21 cellular contexts compared by ENCODE assay signal in the genomic region with DNA sequence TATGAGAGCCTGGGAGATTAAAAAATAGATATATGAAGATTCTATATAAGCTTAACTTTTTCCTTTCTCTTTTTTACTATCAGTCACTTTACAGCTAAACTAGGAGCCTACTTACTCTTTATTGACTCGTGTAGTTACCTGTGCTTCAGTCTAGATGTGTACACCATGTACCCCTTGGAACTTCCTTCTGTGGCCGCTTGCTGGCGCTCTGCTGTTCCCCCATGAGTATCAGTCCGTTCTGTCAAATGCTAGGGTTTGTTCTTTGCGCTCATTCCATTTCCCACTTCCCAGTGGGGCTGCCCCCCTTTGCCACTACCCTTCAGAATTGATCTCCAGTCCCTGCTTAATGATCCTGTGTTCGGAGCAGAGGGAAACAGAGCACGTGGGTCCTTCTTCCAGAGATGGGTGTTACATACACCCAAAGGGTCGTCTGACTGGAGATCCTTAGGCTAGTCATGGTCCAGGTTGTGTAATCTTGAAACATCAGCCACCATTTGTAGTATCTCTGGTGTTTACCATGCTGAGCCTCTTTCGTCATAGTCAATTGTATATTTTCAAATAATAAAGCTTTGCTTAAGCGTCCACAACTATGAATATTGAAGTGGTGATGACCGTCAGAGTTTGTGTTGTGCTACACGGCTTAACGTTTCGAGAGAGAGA.
A peak's percentile ranks its signal among the peaks of the same experiment; 100 is the strongest.
DNase-seq lines count a peak whose midpoint lies in the region; ATAC-seq and TF ChIP-seq lines count a peak whose summit lies in the region.
"Had no signal": no experiment of that assay in that cellular context is flagged by ENCODE, and none has a peak within 500 bp of the region (broad histone marks: within the 10 kb centered on the region; RNA-seq: fewer than 3 reads in every experiment).

No MANE protein-coding gene starts in this region.

- no peak overlapping the region for H2BK15ac ChIP-seq in IMR-90 (ENCODE audit: low read depth, low read length)

- H3K79me1 ChIP-seq in IMR-90 (ENCODE audit: low read depth in 1 of 2, low read length in 2 of 2) = peaks cover 3 to 11% of the 10 kb centered on the region in 2 experiments; a peak in 3 of 4 replicates

- H3K4me1 Mint-ChIP-seq in chondrocyte (ENCODE audit: low read depth) = peaks cover 24% of the 10 kb centered on the region

- dilution Hi-C loops in IMR-90 (cut with HindIII; ENCODE audit: low sequenced_read_pairs, unreplicated experiment) = no loop called here

- H2BK120ac ChIP-seq in IMR-90 (ENCODE audit: low read depth, low read length) = no peak overlapping the region

- H2BK20ac ChIP-seq in IMR-90 (ENCODE audit: low read depth, low read length) = no peak overlapping the region

- no peak overlapping the region for H3K4me3 ChIP-seq in IMR-90 (ENCODE audit: insufficient read depth, low read depth, low read length)
- no peak overlapping the region for H3K4me3 ChIP-seq in body of pancreas
- H3K4me3 ChIP-seq: HAP-1, SJCRH30 had no signal

- H3K4ac ChIP-seq in IMR-90 (ENCODE audit: low read depth, low read length) = no peak overlapping the region

- H3K56ac ChIP-seq in IMR-90 (ENCODE audit: extremely low read depth, insufficient read depth, low read length) = no peak overlapping the region

- DNase-seq in GM10266 (ENCODE audit: extremely low spot score) (no peak), IMR-90 (no peak), chondrocyte (ENCODE audit: low spot score) (no peak), left colon (no peak), body of pancreas (no peak), NCI-H1092 (lab: John Stamatoyannopoulos, UW) (no peak), head of caudate nucleus (no peak), DMS 273 (lab: John Stamatoyannopoulos, UW; ENCODE audit: unreplicated experiment) (no peak)
- DNase-seq: AML-193; C1 segment of cervical spinal cord; CD8-positive, alpha-beta T cell; DMS153; Karpas-422; MV-4-11; NCI-H1417 treated with DMSO at 0.1 percent for 48 hours; NCI-H187; NCI-H446; NCI-H526; OCI-M1; SJCRH30 had no signal

- H2BK5ac ChIP-seq in IMR-90 (ENCODE audit: low read depth, low read length, poor library complexity, severe bottlenecking) = no peak overlapping the region

- no peaks in the 10 kb centered on the region for H3K27me3 ChIP-seq in IMR-90 (ENCODE audit: control insufficient read depth, insufficient read depth, low read length)
- no peaks in the 10 kb centered on the region for H3K27me3 ChIP-seq in body of pancreas
- H3K27me3 ChIP-seq: SJCRH30 had no signal

- TF ChIP-seq POLR2A in IMR-90 (IDR thresholded peaks at IDR 0.05; ENCODE audit: low read depth, low read length) (no peak), body of pancreas (IDR thresholded peaks at IDR 0.05) (no peak)

- intact Hi-C loops in IMR-90 (cut with micrococcal nuclease) = no loop called here
- intact Hi-C loops in left colon (cut with DNase I, micrococcal nuclease) = no loop called here
- intact Hi-C loops in body of pancreas (cut with DNase I) = no loop called here
- intact Hi-C loops in head of caudate nucleus (cut with DNase I) = no loop called here

- H3K36me3 ChIP-seq in IMR-90 (ENCODE audit: control insufficient read depth, insufficient read depth, low read length) = no peaks in the 10 kb centered on the region
- no peaks in the 10 kb centered on the region for H3K36me3 ChIP-seq in body of pancreas (replicated peaks in 1 of 2; ENCODE audit: insufficient read depth in 1 of 2, low read depth in 2 of 2)
- H3K36me3 ChIP-seq: HAP-1, SJCRH30 had no signal

- in situ Hi-C loops in IMR-90 (cut with MboI; ENCODE audit: low sequenced_read_pairs) = no loop called here

- H3K27me3 Mint-ChIP-seq in chondrocyte (ENCODE audit: low read depth) = no peaks in the 10 kb centered on the region

- H2AFZ ChIP-seq in IMR-90 (replicated peaks; ENCODE audit: low read length, poor library complexity) = no peak overlapping the region

- peak overlapping the region; percentile 38; the same call in 1 of the 2 replicates for H3K14ac ChIP-seq in IMR-90 (replicated peaks; ENCODE audit: low read depth, low read length)

- H3K9ac ChIP-seq in IMR-90 (ENCODE audit: low read depth, low read length) = no peak overlapping the region

- no peaks in the 10 kb centered on the region for H3K9me3 Mint-ChIP-seq in chondrocyte (ENCODE audit: low read depth)
- H3K9me3 Mint-ChIP-seq: CD8-positive, alpha-beta T cell had no signal

- H2AK5ac ChIP-seq in IMR-90 (ENCODE audit: low read depth, low read length) = no peak overlapping the region

- TF ChIP-seq CTCF in GM10266 (IDR thresholded peaks at IDR 0.05; ENCODE audit: control insufficient read depth, insufficient read depth, low read depth, missing control alignments) = peak; percentile 2
- TF ChIP-seq CTCF in IMR-90 (conservative IDR thresholded peaks at IDR 0.05; ENCODE audit: low read depth, low read length) = no peak
- TF ChIP-seq CTCF in chondrocyte (IDR thresholded peaks at IDR 0.05) = no peak
- TF ChIP-seq CTCF in body of pancreas (IDR thresholded peaks at IDR 0.05) = no peak

- H4K5ac ChIP-seq in IMR-90 (ENCODE audit: low read depth, low read length) = no peak overlapping the region

- H4K91ac ChIP-seq in IMR-90 (ENCODE audit: insufficient read depth, low read depth, low read length) = no peak overlapping the region

- BruUV-seq in IMR-90 (replicated peaks; lab: Mats Ljungman, UMichigan) = no TSS peak

- ATAC-seq in IMR-90 (ENCODE audit: low read depth) (no peak), left colon (peak; percentile 17), body of pancreas (no peak)
- ATAC-seq: CD8-positive, alpha-beta T cell had no signal

- H4K8ac ChIP-seq in IMR-90 (ENCODE audit: low read depth in 2 of 2, low read length in 2 of 2) = no peak overlapping the region

- WGBS in IMR-90 (ENCODE audit: extremely low coverage in 2 of 2, insufficient read length in 1 of 2), 2 experiments = 92% methylated on average over 2 of the region's 14 CpGs; no CpG with 5 or more reads in 1 of the 2 experiments
- 81 to 94% methylated on average over 14 of the region's 14 CpGs for WGBS in body of pancreas, 2 donors

- TF ChIP-seq RAD21 in IMR-90 (IDR thresholded peaks at IDR 0.05; ENCODE audit: low read length) = no peak

- H3K9me3 ChIP-seq in IMR-90 (ENCODE audit: control insufficient read depth, insufficient read depth, low read length) = no peaks in the 10 kb centered on the region
- H3K9me3 ChIP-seq in body of pancreas = no peaks in the 10 kb centered on the region
- H3K9me3 ChIP-seq: HAP-1, SJCRH30 had no signal

- CTCF ChIA-PET in IMR-90 (lab: Yijun Ruan, JAX) = no interaction called here

- H3K4me2 ChIP-seq in IMR-90 (ENCODE audit: low read depth, low read length) = no peak overlapping the region

- no peak overlapping the region for H3K4me3 Mint-ChIP-seq in chondrocyte (ENCODE audit: unreplicated experiment)
- H3K4me3 Mint-ChIP-seq: CD8-positive, alpha-beta T cell had no signal

- no peaks in the 10 kb centered on the region for H4K20me1 ChIP-seq in IMR-90 (ENCODE audit: insufficient read depth, low read length)

- H3K23ac ChIP-seq in IMR-90 (ENCODE audit: low read depth, low read length) = no peak overlapping the region

- H3K18ac ChIP-seq in IMR-90 (ENCODE audit: low read depth, low read length) = no peak overlapping the region

- H3K36me3 Mint-ChIP-seq in chondrocyte (ENCODE audit: low read depth) = no peaks in the 10 kb centered on the region

- H3K27ac ChIP-seq in IMR-90 (ENCODE audit: insufficient read depth, low read length) (no peak overlapping the region), body of pancreas (no peak overlapping the region)
- H3K27ac ChIP-seq: SJCRH30 had no signal

- POLR2A ChIA-PET in IMR-90 (lab: Charles Lee; ENCODE audit: unreplicated experiment) = no interaction called here

- peaks cover 10% of the 10 kb centered on the region for H3K9me1 ChIP-seq in IMR-90 (ENCODE audit: insufficient read depth, low read length)

- H3K4me1 ChIP-seq in IMR-90 (ENCODE audit: control insufficient read depth, insufficient read depth, low read length) (peaks cover 2% of the 10 kb centered on the region), body of pancreas (peaks cover 13% of the 10 kb centered on the region)
- H3K4me1 ChIP-seq: SJCRH30 had no signal

- H3K27ac Mint-ChIP-seq in chondrocyte (ENCODE audit: unreplicated experiment) = peak overlapping the region; percentile 34
- H3K27ac Mint-ChIP-seq: CD8-positive, alpha-beta T cell had no signal

- H2AK9ac ChIP-seq in IMR-90 (replicated peaks; ENCODE audit: low read depth, low read length, poor library complexity) = no peak overlapping the region

TF ChIP-seq in IMR-90, 13 proteins besides CTCF, POLR2A, EP300 and RAD21:
- TF ChIP-seq USF2 (IDR thresholded peaks at IDR 0.05; ENCODE audit: low read depth, low read length) (no peak), MAFK (IDR thresholded peaks at IDR 0.05; ENCODE audit: low read depth, low read length) (no peak), FOS (IDR thresholded peaks at IDR 0.05; ENCODE audit: low read depth, low read length) (no peak), RCOR1 (IDR thresholded peaks at IDR 0.05; ENCODE audit: insufficient replicate concordance, low read length) (no peak), BHLHE40 (IDR thresholded peaks at IDR 0.05; ENCODE audit: low read depth, low read length) (no peak), MXI1 (IDR thresholded peaks at IDR 0.05; ENCODE audit: borderline replicate concordance, low read depth, low read length) (no peak), MAZ (IDR thresholded peaks at IDR 0.05; ENCODE audit: borderline replicate concordance, low read depth, low read length) (no peak), RFX5 (IDR thresholded peaks at IDR 0.05; ENCODE audit: low read depth, low read length) (no peak), SMC3 (IDR thresholded peaks at IDR 0.05; ENCODE audit: low read depth, low read length) (no peak), CEBPB (IDR thresholded peaks at IDR 0.05; ENCODE audit: low read depth, low read length) (no peak)
